Comparison of ENCODE assay signal across 8 cellular contexts in genomic region chr22:18057568-18058209, GRCh38. TPM values are rescaled to one million over a fixed set of nuclear protein-coding genes. Genes with fewer than 3 reads are reported as not detected.
DNase-seq lines count a peak whose midpoint lies in the region; ATAC-seq and TF ChIP-seq lines count a peak whose summit lies in the region.

No MANE protein-coding gene starts in this region.

- H3K27me3 ChIP-seq in breast epithelium, result no peaks in the 10 kb centered on the region
- H3K27me3 ChIP-seq in lower lobe of right lung (ENCODE audit: low read depth), result no peaks in the 10 kb centered on the region

- no peak overlapping the region for H3K4me3 Mint-ChIP-seq in activated naive CD4-positive, alpha-beta T cell treated with anti-CD3 and anti-CD28 coated beads, Interleukin-2, amount 10 ng/mL, durations not matched to agents 7 days and 5 days

- H3K4me1 ChIP-seq in breast epithelium, result peaks cover 0 to 10% of the 10 kb centered on the region in 2 donors
- peaks cover 27% of the 10 kb centered on the region for H3K4me1 ChIP-seq in lower lobe of right lung

- intact Hi-C loops in breast epithelium (cut with DNase I; ENCODE audit: low total_unique reads) (no loop called here), lower lobe of right lung (cut with DNase I) (no loop called here)

- no peaks in the 10 kb centered on the region for H3K9me3 ChIP-seq in breast epithelium
- H3K9me3 ChIP-seq in lower lobe of right lung, result no peaks in the 10 kb centered on the region

- peaks cover 2% of the 10 kb centered on the region for H3K4me1 Mint-ChIP-seq in activated naive CD4-positive, alpha-beta T cell treated with anti-CD3 and anti-CD28 coated beads, Interleukin-2, amount 10 ng/mL, durations not matched to agents 7 days and 5 days

- TF ChIP-seq POLR2A in breast epithelium (IDR thresholded peaks at IDR 0.05), result no peak

- no peak overlapping the region for H3K27ac Mint-ChIP-seq in activated naive CD4-positive, alpha-beta T cell treated with anti-CD3 and anti-CD28 coated beads, Interleukin-2, amount 10 ng/mL, durations not matched to agents 7 days and 5 days

- TF ChIP-seq CTCF in LNCaP clone FGC (IDR thresholded peaks at IDR 0.05; ENCODE audit: control insufficient read depth, extremely low read depth, insufficient read depth) (no peak), breast epithelium (IDR thresholded peaks at IDR 0.05) (no peak), lower lobe of right lung (IDR thresholded peaks at IDR 0.05) (no peak)

- H3K36me3 ChIP-seq in breast epithelium (no peaks in the 10 kb centered on the region), lower lobe of right lung (no peaks in the 10 kb centered on the region)

- H3K4me3 ChIP-seq in LNCaP clone FGC (ENCODE audit: low read depth, low read length) (no peak overlapping the region), breast epithelium (no peak overlapping the region), lower lobe of right lung (no peak overlapping the region)

- CTCF ChIA-PET in activated naive CD4-positive, alpha-beta T cell treated with anti-CD3 and anti-CD28 coated beads, Interleukin-2, amount 10 ng/mL, durations not matched to agents 7 days and 5 days (lab: Charles Lee), result no interaction called here

- ATAC-seq in GM21360 (IDR thresholded peaks at IDR 0.05; ENCODE audit: unreplicated experiment) (peak; percentile 62), lower lobe of right lung (peak; percentile 64)

- peaks cover 24% of the 10 kb centered on the region for H3K27me3 Mint-ChIP-seq in activated naive CD4-positive, alpha-beta T cell treated with anti-CD3 and anti-CD28 coated beads, Interleukin-2, amount 10 ng/mL, durations not matched to agents 7 days and 5 days

- DNase-seq in AG20443 (ENCODE audit: low spot score), result peak; percentile 85
- DNase-seq in LNCaP clone FGC (ENCODE audit: low read depth), result peak; percentile 98
- peak in 1 of 2 donors; percentile 90 for DNase-seq in breast epithelium (ENCODE audit: low spot score in 2 of 2)
- DNase-seq in lower lobe of right lung, result no peak
- no peak for DNase-seq in HuH-7 (ENCODE audit: low spot score)
- DNase-seq in effector CD4-positive, alpha-beta T cell, result no peak
- no peak for DNase-seq in activated naive CD4-positive, alpha-beta T cell treated with anti-CD3 and anti-CD28 coated beads, Interleukin-2, amount 10 ng/mL, durations not matched to agents 7 days and 5 days

- no peaks in the 10 kb centered on the region for H3K9me3 Mint-ChIP-seq in activated naive CD4-positive, alpha-beta T cell treated with anti-CD3 and anti-CD28 coated beads, Interleukin-2, amount 10 ng/mL, durations not matched to agents 7 days and 5 days

- H3K36me3 Mint-ChIP-seq in activated naive CD4-positive, alpha-beta T cell treated with anti-CD3 and anti-CD28 coated beads, Interleukin-2, amount 10 ng/mL, durations not matched to agents 7 days and 5 days, result no peaks in the 10 kb centered on the region

- H3K27ac ChIP-seq in breast epithelium, result peak overlapping the region; percentile 86 to 89
- no peak overlapping the region for H3K27ac ChIP-seq in lower lobe of right lung

RNA-seq across cellular contexts. Expression of gene PEX26, which starts 20.1 kb away (rescaled TPM):
- total RNA-seq in breast epithelium, result 10 to 100 TPM; 18.7 to 22.2 (median 19.2) TPM
- 31.5 TPM for total RNA-seq in lower lobe of right lung

RNA-seq across cellular contexts. Expression of gene MICAL3, which starts 33.3 kb away (rescaled TPM):
- total RNA-seq in breast epithelium (10 to 100 TPM; 19.5 to 42.3 (median 34.8) TPM), lower lobe of right lung (23.5 TPM)

RNA-seq across cellular contexts. Expression of gene TUBA8, which starts 52.9 kb away (rescaled TPM):
- total RNA-seq in breast epithelium, result 10 to 100 TPM in 1 of 3 donors, 1 to 10 TPM in 2; 1.6 to 14.7 (median 2.9) TPM
- total RNA-seq in lower lobe of right lung, result 1.3 TPM

Comparison
In these comparisons a context has a peak if more than half of its experiments do, and no peak if none do; other contexts are left out.
1. DNase-seq: peak in AG20443 (single experiment) and LNCaP clone FGC (single experiment); none in lower lobe of right lung (single experiment), HuH-7 (single experiment), effector CD4-positive, alpha-beta T cell (single experiment) and activated naive CD4-positive, alpha-beta T cell treated with anti-CD3 and anti-CD28 coated beads, Interleukin-2, amount 10 ng/mL, durations not matched to agents 7 days and 5 days (single experiment).